ENCODE assay signal across 8 cellular contexts in genomic region chr9:89496645-89497044, GRCh38. TPM values are rescaled to one million over a fixed set of nuclear protein-coding genes. Genes with fewer than 3 reads are reported as not detected.
A peak's percentile ranks its signal among the peaks of the same experiment; 100 is the strongest.
DNase-seq lines count a peak whose midpoint lies in the region; ATAC-seq and TF ChIP-seq lines count a peak whose summit lies in the region.

No MANE protein-coding gene starts in this region.

- H3K4me3 ChIP-seq in HCT116 (replicated peaks in 1 of 2; ENCODE audit: low read depth in 1 of 2, low read length in 2 of 2) (peak overlapping the region; percentile 68 to 73), iPS-15b (ENCODE audit: low read depth, low read length) (peak overlapping the region; percentile 69)

- BruUV-seq in HCT116 (replicated peaks; lab: Mats Ljungman, UMichigan): TSS peak; percentile 64

- H3K4me3 Mint-ChIP-seq in activated CD8-positive, alpha-beta T cell treated with anti-CD3 and anti-CD28 coated beads, Interleukin-2, amount 10 ng/mL, durations not matched to agents 7 days and 5 days: peak overlapping the region; percentile 92

- H3K9me3 Mint-ChIP-seq in activated CD8-positive, alpha-beta T cell treated with anti-CD3 and anti-CD28 coated beads, Interleukin-2, amount 10 ng/mL, durations not matched to agents 7 days and 5 days (ENCODE audit: insufficient read depth): no peaks in the 10 kb centered on the region

- H3K27ac ChIP-seq in HCT116 (ENCODE audit: low read depth, low read length): peak overlapping the region; percentile 61; the same call in 1 of the 2 replicates

- TF ChIP-seq CTCF in HCT116 (IDR thresholded peaks at IDR 0.05 in 2 of 3, conservative IDR thresholded peaks at IDR 0.05 in 1 of 3; ENCODE audit: borderline replicate concordance in 1 of 3, insufficient read depth in 1 of 3, low read depth in 2 of 3, low read length in 2 of 3): no peak

- peaks cover 46% of the 10 kb centered on the region for H3K79me2 ChIP-seq in HCT116 (ENCODE audit: insufficient read depth, low read length)

- peak overlapping the region; percentile 90 for H3K4me2 ChIP-seq in HCT116 (ENCODE audit: low read length)

- DNase-seq in HCT116 (ENCODE audit: low read depth, low spot score) (no peak), NOMO-1 treated with dmso at 0.1 percent for 144 hours (lab: John Stamatoyannopoulos, UW; ENCODE audit: unreplicated experiment) (no peak)
- peak; percentile 68 for DNase-seq in activated CD8-positive, alpha-beta T cell treated with anti-CD3 and anti-CD28 coated beads, Interleukin-2, amount 10 ng/mL, durations not matched to agents 7 days and 5 days
- peak; percentile 52 for DNase-seq in stimulated activated naive CD8-positive, alpha-beta T cell treated with anti-CD3 and anti-CD28 coated beads, Interleukin-15, Interleukin-2, amounts not matched to agents 100 U/mL and 50 U/mL, for 24 hours

- H3K27me3 Mint-ChIP-seq in activated CD8-positive, alpha-beta T cell treated with anti-CD3 and anti-CD28 coated beads, Interleukin-2, amount 10 ng/mL, durations not matched to agents 7 days and 5 days (ENCODE audit: low read depth): no peaks in the 10 kb centered on the region

- H2AFZ ChIP-seq in HCT116 (ENCODE audit: low read depth, low read length, poor library complexity, severe bottlenecking): no peak overlapping the region

- POLR2A ChIA-PET in HCT116 (lab: Charles Lee): no interaction called here
- POLR2A ChIA-PET in activated CD8-positive, alpha-beta T cell treated with anti-CD3 and anti-CD28 coated beads, Interleukin-2, amount 10 ng/mL, durations not matched to agents 7 days and 5 days (lab: Charles Lee): interaction anchor here (1.0 to 2.6 kb wide), 7 partner anchors 15 to 70 kb away, joined by 3 to 14 read pairs (median 7); no protein-coding TSS in a partner anchor

- H3K4me1 ChIP-seq in HCT116 (ENCODE audit: control insufficient read depth in 1 of 2, insufficient read depth in 2 of 2, low read length in 2 of 2) (peaks cover 12 to 15% of the 10 kb centered on the region in 2 experiments), iPS-15b (ENCODE audit: control insufficient read depth, insufficient read depth, low read length) (peaks cover 23% of the 10 kb centered on the region)

- CTCF ChIA-PET in HCT116 (lab: Charles Lee): no interaction called here
- CTCF ChIA-PET in activated CD8-positive, alpha-beta T cell treated with anti-CD3 and anti-CD28 coated beads, Interleukin-2, amount 10 ng/mL, durations not matched to agents 7 days and 5 days (lab: Charles Lee): interaction anchor here (0.8 to 3.0 kb wide), 5 partner anchors 25 to 67 kb away, joined by 3 to 23 read pairs (median 4); no protein-coding TSS in a partner anchor

- intact Hi-C loops in HCT116 (cut with micrococcal nuclease): loop anchor here (5.0 kb wide), 1 partner anchor 64 kb away; no protein-coding TSS in a partner anchor

- no peak for TF ChIP-seq RAD21 in HCT116 (IDR thresholded peaks at IDR 0.05; ENCODE audit: low read depth)

- no peaks in the 10 kb centered on the region for H3K36me3 ChIP-seq in HCT116 (ENCODE audit: control insufficient read depth in 1 of 2, insufficient read depth in 2 of 2, low read length in 2 of 2)
- H3K36me3 ChIP-seq in iPS-15b (ENCODE audit: control insufficient read depth, insufficient read depth, low read length): no peaks in the 10 kb centered on the region

- peaks cover 75% of the 10 kb centered on the region for H3K4me1 Mint-ChIP-seq in activated CD8-positive, alpha-beta T cell treated with anti-CD3 and anti-CD28 coated beads, Interleukin-2, amount 10 ng/mL, durations not matched to agents 7 days and 5 days (ENCODE audit: low read depth)

- H4K20me1 ChIP-seq in HCT116 (ENCODE audit: insufficient read depth): no peaks in the 10 kb centered on the region

- RAD21 ChIA-PET in HCT116 (lab: Charles Lee; ENCODE audit: low non-redundant PET in 1 of 2, low total read pairs in 2 of 2, uncharacterized antibody in 2 of 2, unreplicated experiment in 2 of 2): interaction anchor here in 1 of 2 experiments (0.5 kb wide), 1 partner anchor 54 kb away, joined by 4 read pairs; no protein-coding TSS in a partner anchor

- peak overlapping the region; percentile 92 for H3K27ac Mint-ChIP-seq in activated CD8-positive, alpha-beta T cell treated with anti-CD3 and anti-CD28 coated beads, Interleukin-2, amount 10 ng/mL, durations not matched to agents 7 days and 5 days

- TF ChIP-seq POLR2A in HCT116 (IDR thresholded peaks at IDR 0.05; ENCODE audit: borderline replicate concordance, extremely low read depth, insufficient read depth, insufficient read length): no peak

- H3K36me3 Mint-ChIP-seq in activated CD8-positive, alpha-beta T cell treated with anti-CD3 and anti-CD28 coated beads, Interleukin-2, amount 10 ng/mL, durations not matched to agents 7 days and 5 days (ENCODE audit: low read depth): peaks cover 51% of the 10 kb centered on the region

- H3K9me3 ChIP-seq in HCT116 (ENCODE audit: control insufficient read depth in 1 of 2, insufficient read depth in 1 of 2, low read depth in 1 of 2, low read length in 2 of 2) (no peaks in the 10 kb centered on the region), iPS-15b (ENCODE audit: control insufficient read depth, insufficient read depth, low read length) (no peaks in the 10 kb centered on the region)

- ATAC-seq in HCT116: no peak
- ATAC-seq in activated CD8-positive, alpha-beta T cell treated with anti-CD3 and anti-CD28 coated beads, Interleukin-2, amount 10 ng/mL, durations not matched to agents 7 days and 5 days: peak; percentile 25
- no peak for ATAC-seq in stimulated activated naive CD8-positive, alpha-beta T cell treated with anti-CD3 and anti-CD28 coated beads, Interleukin-15, Interleukin-2, amounts not matched to agents 100 U/mL and 50 U/mL, for 24 hours
- ATAC-seq in GM18907 (IDR thresholded peaks at IDR 0.05; ENCODE audit: unreplicated experiment): no peak
- no peak for ATAC-seq in HG03442 (IDR thresholded peaks at IDR 0.05; ENCODE audit: unreplicated experiment)
- no peak for ATAC-seq in GM19455 (IDR thresholded peaks at IDR 0.05; ENCODE audit: unreplicated experiment)

- peak overlapping the region; percentile 71 for H3K9ac ChIP-seq in HCT116 (ENCODE audit: low read length)
- no peak overlapping the region for H3K9ac ChIP-seq in iPS-15b (ENCODE audit: low read depth, low read length)

- H3K27me3 ChIP-seq in HCT116 (ENCODE audit: insufficient read depth, low read length): no peaks in the 10 kb centered on the region
- no peaks in the 10 kb centered on the region for H3K27me3 ChIP-seq in iPS-15b (ENCODE audit: control insufficient read depth, insufficient read depth, low read length)

- H3K9me2 ChIP-seq in HCT116 (ENCODE audit: insufficient read depth): no peaks in the 10 kb centered on the region

TF ChIP-seq in HCT116, 20 proteins besides CTCF, POLR2A, EP300 and RAD21:
- no peak for TF ChIP-seq YY1 (IDR thresholded peaks at IDR 0.05; ENCODE audit: extremely low read depth, insufficient replicate concordance, low read depth, low read length)
- TF ChIP-seq CBX3 (IDR thresholded peaks at IDR 0.05; ENCODE audit: low read depth): no peak
- no peak for TF ChIP-seq ZBTB33 (IDR thresholded peaks at IDR 0.05; ENCODE audit: extremely low read depth, insufficient replicate concordance, low read length)
- TF ChIP-seq ZNF274 (IDR thresholded peaks at IDR 0.05; ENCODE audit: low read depth, low read length): no peak
- no peak for TF ChIP-seq ZFX (IDR thresholded peaks at IDR 0.05)

RNA-seq across cellular contexts. Expression of gene SEMA4D, which starts 1.3 kb away (rescaled TPM):
- 32.0 TPM for total RNA-seq in HCT116 (2021; ENCODE audit: unreplicated experiment)
- polyA plus RNA-seq in HCT116 (2012): 13.8 and 14.3 TPM in 2 replicates
- 100 to 1,000 TPM; 314 to 321 TPM for total RNA-seq in activated CD8-positive, alpha-beta T cell treated with anti-CD3 and anti-CD28 coated beads, Interleukin-2, amount 10 ng/mL, durations not matched to agents 7 days and 5 days

Comparison
In these comparisons a context has a peak if more than half of its experiments do, and no peak if none do; other contexts are left out.
1. DNase-seq: peak in activated CD8-positive, alpha-beta T cell treated with anti-CD3 and anti-CD28 coated beads, Interleukin-2, amount 10 ng/mL, durations not matched to agents 7 days and 5 days (single experiment) and stimulated activated naive CD8-positive, alpha-beta T cell treated with anti-CD3 and anti-CD28 coated beads, Interleukin-15, Interleukin-2, amounts not matched to agents 100 U/mL and 50 U/mL, for 24 hours (single experiment); none in HCT116 (single experiment) and NOMO-1 treated with dmso at 0.1 percent for 144 hours (single experiment).